Comparison of ENCODE assay signal across 12 cellular contexts in the genomic region with DNA sequence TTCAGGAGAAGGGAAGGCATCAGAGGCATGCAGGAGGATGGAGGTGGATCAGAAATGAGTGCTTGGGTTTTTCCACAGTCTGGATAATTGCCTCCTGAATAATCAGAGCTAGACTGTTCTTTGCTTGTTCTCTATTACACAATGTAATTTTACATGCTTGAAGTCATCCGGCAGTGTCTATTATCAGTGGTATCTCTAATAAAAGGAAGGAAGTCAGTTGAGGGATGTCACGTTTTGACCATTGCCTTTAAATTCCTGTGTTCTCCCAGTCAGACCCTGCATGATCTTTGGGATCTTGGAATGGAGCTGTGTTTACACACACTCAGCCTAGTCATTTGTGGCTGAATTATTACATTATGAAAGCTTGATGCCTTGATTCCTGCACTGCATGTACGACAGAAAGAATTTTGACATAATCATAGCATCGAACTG.
A peak's percentile ranks its signal among the peaks of the same experiment; 100 is the strongest.
DNase-seq lines count a peak whose midpoint lies in the region; ATAC-seq and TF ChIP-seq lines count a peak whose summit lies in the region.
"Had no signal": no experiment of that assay in that cellular context is flagged by ENCODE, and none has a peak within 500 bp of the region (broad histone marks: within the 10 kb centered on the region; RNA-seq: fewer than 3 reads in every experiment).

No MANE protein-coding gene starts in this region.

- H4K5ac ChIP-seq in IMR-90 (ENCODE audit: low read depth, low read length), result no peak overlapping the region

- H3K9me3 ChIP-seq in IMR-90 (ENCODE audit: control insufficient read depth, insufficient read depth, low read length) (no peaks in the 10 kb centered on the region), mesenchymal stem cell (ENCODE audit: control insufficient read depth, low read length) (no peaks in the 10 kb centered on the region)
- H3K9me3 ChIP-seq: gastrocnemius medialis had no signal

- CTCF ChIA-PET in IMR-90 (lab: Yijun Ruan, JAX), result interaction anchor here (0.6 kb wide), 2 partner anchors 108 to 114 kb away, joined by 3 read pairs; no protein-coding TSS in a partner anchor

- peak overlapping the region; percentile 89 for H2BK120ac ChIP-seq in IMR-90 (ENCODE audit: low read depth, low read length)
- no peak overlapping the region for H2BK120ac ChIP-seq in mesenchymal stem cell (ENCODE audit: low read depth, low read length)

- ATAC-seq in IMR-90 (ENCODE audit: low read depth) (peak; percentile 85), HG02885 (IDR thresholded peaks at IDR 0.05; ENCODE audit: poor library complexity, unreplicated experiment) (no peak), HG02588 (IDR thresholded peaks at IDR 0.05; ENCODE audit: unreplicated experiment) (no peak)
- ATAC-seq: activated CD8-positive, alpha-beta T cell treated with anti-CD3 and anti-CD28 coated beads for 36 hours; gastrocnemius medialis had no signal

- TF ChIP-seq CTCF in AG09309 (IDR thresholded peaks at IDR 0.05; ENCODE audit: control insufficient read depth, insufficient read depth, low read depth, low read length, missing control alignments), result no peak
- TF ChIP-seq CTCF in IMR-90 (conservative IDR thresholded peaks at IDR 0.05; ENCODE audit: low read depth, low read length), result no peak
- no peak for TF ChIP-seq CTCF in cardiac fibroblast (IDR thresholded peaks at IDR 0.05; ENCODE audit: low read depth, low read length)

- no peak overlapping the region for H2AK5ac ChIP-seq in IMR-90 (ENCODE audit: low read depth, low read length)
- no peak overlapping the region for H2AK5ac ChIP-seq in mesenchymal stem cell (ENCODE audit: low read length, severe bottlenecking)

- peak overlapping the region; percentile 30; the same call in 1 of the 2 replicates for H3K18ac ChIP-seq in IMR-90 (ENCODE audit: low read depth, low read length)
- H3K18ac ChIP-seq in mesenchymal stem cell (ENCODE audit: low read depth in 1 of 2, low read length in 2 of 2), result no peak overlapping the region

- dilution Hi-C loops in IMR-90 (cut with HindIII; ENCODE audit: low sequenced_read_pairs, unreplicated experiment), result no loop called here

- WGBS in IMR-90 (ENCODE audit: extremely low coverage in 2 of 2, insufficient read length in 1 of 2), 2 experiments, result no CpG with 5 or more reads among the region's 4 CpGs
- 63% methylated on average over 4 of the region's 4 CpGs for WGBS in mesenchymal stem cell

- intact Hi-C loops in IMR-90 (cut with micrococcal nuclease), result loop anchor here (10.0 kb wide), 1 partner anchor 1683 kb away; a partner anchor contains a TSS

- no peak overlapping the region for H2AFZ ChIP-seq in IMR-90 (replicated peaks; ENCODE audit: low read length, poor library complexity)
- H2AFZ ChIP-seq in mesenchymal stem cell (ENCODE audit: low read depth, low read length), result no peak overlapping the region

- H3K36me3 ChIP-seq in IMR-90 (ENCODE audit: control insufficient read depth, insufficient read depth, low read length) (no peaks in the 10 kb centered on the region), mesenchymal stem cell (ENCODE audit: control insufficient read depth in 1 of 2, insufficient read depth in 2 of 2, low read depth in 1 of 2, low read length in 2 of 2) (no peaks in the 10 kb centered on the region)
- H3K36me3 ChIP-seq: gastrocnemius medialis had no signal

- H3K4ac ChIP-seq in IMR-90 (ENCODE audit: low read depth, low read length) (peak overlapping the region; percentile 67), mesenchymal stem cell (ENCODE audit: low read depth in 1 of 2, low read length in 2 of 2) (no peak overlapping the region)

- in situ Hi-C loops in IMR-90 (cut with MboI; ENCODE audit: low sequenced_read_pairs), result no loop called here

- TF ChIP-seq POLR2A in IMR-90 (IDR thresholded peaks at IDR 0.05; ENCODE audit: low read depth, low read length), result no peak

- peaks cover 13% of the 10 kb centered on the region; the same call in 1 of the 2 replicates for H3K9me1 ChIP-seq in IMR-90 (ENCODE audit: insufficient read depth, low read length)

- H4K8ac ChIP-seq in IMR-90 (ENCODE audit: low read depth in 2 of 2, low read length in 2 of 2), result peak overlapping the region in 1 of 2 experiments; percentile 66; a peak in 2 of 4 replicates
- H4K8ac ChIP-seq in mesenchymal stem cell (ENCODE audit: low read length), result no peak overlapping the region

- H3K23ac ChIP-seq in IMR-90 (ENCODE audit: low read depth, low read length) (peak overlapping the region; percentile 60; the same call in 1 of the 2 replicates), mesenchymal stem cell (ENCODE audit: low read length in 2 of 2) (no peak overlapping the region)

- TF ChIP-seq RAD21 in IMR-90 (IDR thresholded peaks at IDR 0.05; ENCODE audit: low read length), result no peak

- H3K27me3 ChIP-seq in IMR-90 (ENCODE audit: control insufficient read depth, insufficient read depth, low read length), result no peaks in the 10 kb centered on the region
- peaks cover 3 to 30% of the 10 kb centered on the region in 2 experiments for H3K27me3 ChIP-seq in mesenchymal stem cell (ENCODE audit: control insufficient read depth in 1 of 2, insufficient read depth in 1 of 2, low read length in 2 of 2)
- H3K27me3 ChIP-seq: gastrocnemius medialis had no signal

- H2BK12ac ChIP-seq in mesenchymal stem cell (ENCODE audit: low read length in 2 of 2), result no peak overlapping the region

- DNase-seq in AG09309 (ENCODE audit: low read depth), result peak; percentile 96
- DNase-seq in IMR-90, result peak; percentile 85
- DNase-seq in cardiac fibroblast (ENCODE audit: low read depth in 2 of 2), result peak; percentile 32 to 53
- DNase-seq in mesenchymal stem cell, result peak; percentile 65
- DNase-seq in germinal center (ENCODE audit: low spot score), result no peak
- no peak for DNase-seq in stimulated activated CD4-positive, alpha-beta T cell treated with anti-CD3 and anti-CD28 coated beads, Interleukin-12 subunit alpha, Interleukin-12 subunit beta, amount 100 ng/mL, for 4 hours
- DNase-seq: activated CD8-positive, alpha-beta T cell treated with anti-CD3 and anti-CD28 coated beads for 36 hours; gastrocnemius medialis; NCI-H1417 had no signal

- H2BK15ac ChIP-seq in IMR-90 (ENCODE audit: low read depth, low read length) (no peak overlapping the region), mesenchymal stem cell (ENCODE audit: low read depth, poor library complexity, severe bottlenecking) (no peak overlapping the region)

- BruUV-seq in IMR-90 (replicated peaks; lab: Mats Ljungman, UMichigan), result no TSS peak

- H3K79me1 ChIP-seq in IMR-90 (ENCODE audit: low read depth in 1 of 2, low read length in 2 of 2) (no peaks in the 10 kb centered on the region), mesenchymal stem cell (replicated peaks; ENCODE audit: low read length, poor library complexity, severe bottlenecking) (no peaks in the 10 kb centered on the region)

- 0 out of 2 replicates have a peak overlapping the region, but pooled peaks have one; percentile 81 for H3K14ac ChIP-seq in IMR-90 (replicated peaks; ENCODE audit: low read depth, low read length)
- no peak overlapping the region for H3K14ac ChIP-seq in mesenchymal stem cell (ENCODE audit: low read length in 2 of 2)

- H3K56ac ChIP-seq in IMR-90 (ENCODE audit: extremely low read depth, insufficient read depth, low read length), result peak overlapping the region; percentile 40; the same call in 1 of the 2 replicates

- H3K4me2 ChIP-seq in IMR-90 (ENCODE audit: low read depth, low read length) (peak overlapping the region; percentile 63), mesenchymal stem cell (ENCODE audit: low read length, poor library complexity, severe bottlenecking) (no peak overlapping the region)

- H2BK5ac ChIP-seq in IMR-90 (ENCODE audit: low read depth, low read length, poor library complexity, severe bottlenecking) (peak overlapping the region; percentile 74), mesenchymal stem cell (ENCODE audit: low read depth, low read length, poor library complexity, severe bottlenecking) (no peak overlapping the region)

- H4K91ac ChIP-seq in IMR-90 (ENCODE audit: insufficient read depth, low read depth, low read length) (no peak overlapping the region), mesenchymal stem cell (ENCODE audit: low read length) (no peak overlapping the region)

- H3K9ac ChIP-seq in IMR-90 (ENCODE audit: low read depth, low read length), result peak overlapping the region; percentile 9; the same call in 1 of the 2 replicates
- H3K9ac ChIP-seq in mesenchymal stem cell (ENCODE audit: low read length), result no peak overlapping the region

- H2AK9ac ChIP-seq in IMR-90 (replicated peaks; ENCODE audit: low read depth, low read length, poor library complexity), result no peak overlapping the region

- POLR2A ChIA-PET in IMR-90 (lab: Charles Lee; ENCODE audit: unreplicated experiment), result no interaction called here

- peak overlapping the region; percentile 88; the same call in 1 of the 2 replicates for H2BK20ac ChIP-seq in IMR-90 (ENCODE audit: low read depth, low read length)

- H3K4me3 ChIP-seq in AG09309 (ENCODE audit: control insufficient read depth, low read depth, low read length) (no peak overlapping the region), IMR-90 (ENCODE audit: insufficient read depth, low read depth, low read length) (no peak overlapping the region), cardiac fibroblast (replicated peaks in 1 of 2; ENCODE audit: low read depth in 2 of 2, low read length in 2 of 2) (no peak overlapping the region), mesenchymal stem cell (ENCODE audit: insufficient read depth in 1 of 2, low read depth in 1 of 2, low read length in 2 of 2) (no peak overlapping the region)
- H3K4me3 ChIP-seq: gastrocnemius medialis had no signal

- H4K20me1 ChIP-seq in IMR-90 (ENCODE audit: insufficient read depth, low read length), result no peaks in the 10 kb centered on the region

- H3K27ac ChIP-seq in IMR-90 (ENCODE audit: insufficient read depth, low read length) (no peak overlapping the region), mesenchymal stem cell (ENCODE audit: low read length, poor library complexity, severe bottlenecking) (no peak overlapping the region)
- H3K27ac ChIP-seq: C4-2B, gastrocnemius medialis had no signal

- peaks cover 13% of the 10 kb centered on the region for H3K4me1 ChIP-seq in IMR-90 (ENCODE audit: control insufficient read depth, insufficient read depth, low read length)
- H3K4me1 ChIP-seq in mesenchymal stem cell (ENCODE audit: control insufficient read depth, insufficient read depth, low read depth, low read length), result peaks cover 2% of the 10 kb centered on the region
- H3K4me1 ChIP-seq: gastrocnemius medialis had no signal

TF ChIP-seq in IMR-90, 13 proteins besides CTCF, POLR2A, EP300 and RAD21:
- peak; percentile 81 for TF ChIP-seq CEBPB (IDR thresholded peaks at IDR 0.05; ENCODE audit: low read depth, low read length)
- TF ChIP-seq MAZ (IDR thresholded peaks at IDR 0.05; ENCODE audit: borderline replicate concordance, low read depth, low read length), result no peak
- no peak for TF ChIP-seq FOS (IDR thresholded peaks at IDR 0.05; ENCODE audit: low read depth, low read length)
- no peak for TF ChIP-seq MAFK (IDR thresholded peaks at IDR 0.05; ENCODE audit: low read depth, low read length)
- peak; percentile 98 for TF ChIP-seq BHLHE40 (IDR thresholded peaks at IDR 0.05; ENCODE audit: low read depth, low read length)
TF ChIP-seq in IMR-90: peak in this region for 2.

Comparison
In these comparisons a context has a peak if more than half of its experiments do, and no peak if none do; other contexts are left out.
1. DNase-seq: peak in AG09309 (single experiment), IMR-90 (single experiment), cardiac fibroblast (2 of 2) and mesenchymal stem cell (single experiment); none in germinal center (single experiment) and stimulated activated CD4-positive, alpha-beta T cell treated with anti-CD3 and anti-CD28 coated beads, Interleukin-12 subunit alpha, Interleukin-12 subunit beta, amount 100 ng/mL, for 4 hours (single experiment).